In the genomic region with DNA sequence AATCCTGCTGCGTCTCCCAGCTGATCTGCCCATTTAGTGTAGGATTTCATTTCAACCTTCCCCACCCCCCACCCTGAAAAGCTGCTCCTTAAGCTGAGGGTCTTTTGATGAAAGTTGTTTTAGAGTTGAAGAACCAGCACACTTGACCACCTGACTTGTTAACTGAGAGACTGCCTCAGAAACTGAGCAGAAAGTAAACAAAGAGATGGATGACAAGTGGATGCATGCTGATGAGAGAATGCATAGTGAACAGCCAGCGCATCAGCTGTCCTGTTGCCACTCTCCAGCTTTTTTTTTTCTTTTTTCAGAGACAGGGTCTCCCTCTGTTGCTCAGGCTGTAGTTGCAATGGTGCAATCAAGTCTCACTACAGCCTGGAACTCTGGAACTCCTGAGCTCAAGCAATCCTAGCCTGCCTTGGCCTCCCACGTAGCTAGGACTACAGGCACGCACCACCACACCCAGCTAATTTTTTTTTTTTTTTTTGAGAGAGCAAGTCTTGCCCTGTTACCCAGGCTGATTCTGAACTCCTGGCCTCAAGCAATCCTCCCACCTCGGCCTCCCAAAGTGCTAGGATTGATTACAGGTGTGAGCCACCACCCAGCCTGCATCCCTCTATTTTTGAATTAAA, we compare ENCODE assay signal across 33 cellular contexts. TPM values are rescaled to one million over a fixed set of nuclear protein-coding genes. Genes with fewer than 3 reads are reported as not detected.
DNase-seq lines count a peak whose midpoint lies in the region; TF ChIP-seq lines count a peak whose summit lies in the region.
"Had no signal": no experiment of that assay in that cellular context is flagged by ENCODE, and none has a peak within 500 bp of the region (broad histone marks: within the 10 kb centered on the region; RNA-seq: fewer than 3 reads in every experiment).

No MANE protein-coding gene starts in this region.

- peaks cover 9% of the 10 kb centered on the region for H3K27me3 Mint-ChIP-seq in neural crest cell (ENCODE audit: low read depth)
- H3K27me3 Mint-ChIP-seq: effector memory CD8-positive, alpha-beta T cell; natural killer cell treated with Interleukin-12 subunit alpha and Interleukin-12 subunit beta and Interleukin-15 and Interleukin-18, amount 100 ng/mL, for 72 hours had no signal

- DNase-seq in NCI-H1092 treated with DMSO at 0.1 percent for 48 hours (lab: John Stamatoyannopoulos, UW) (peak; percentile 20), NCI-H1092 (lab: John Stamatoyannopoulos, UW) (no peak), NCI-H1417 (lab: John Stamatoyannopoulos, UW) (peak; percentile 45 to 89 (median 75)), NCI-H748 (lab: John Stamatoyannopoulos, UW; ENCODE audit: unreplicated experiment) (peak; percentile 61), neural crest cell (ENCODE audit: low read depth, low spot score) (no peak), DMS153 (lab: John Stamatoyannopoulos, UW) (no peak)
- no peak for DNase-seq in activated CD4-positive, alpha-beta T cell treated with anti-CD3 and anti-CD28 coated beads for 4 hours
- no peak for DNase-seq in stimulated activated CD4-positive, alpha-beta T cell treated with anti-CD3 and anti-CD28 coated beads, Interleukin-2, amount 100 ng/mL, for 24 hours
- DNase-seq: activated CD4-positive, alpha-beta T cell treated with anti-CD3 and anti-CD28 coated beads, Interleukin-2, amount 50 U/mL, for 1 hour; activated gamma-delta T cell treated with Interleukin-2 at 50 U/mL for 16 hours; activated naive CD8-positive, alpha-beta T cell treated with anti-CD3 and anti-CD28 coated beads, Interleukin-2, amount 10 ng/mL, durations not matched to agents 7 days and 5 days; activated T-cell treated with anti-CD3 and anti-CD28 coated beads, Interleukin-2, amount 50 U/mL, for 4 hours; Caco-2; caudate nucleus; cortex of kidney; effector memory CD8-positive, alpha-beta T cell; EL; immature natural killer cell; left colon; mammary epithelial cell; mucosa of descending colon; NCI-H1694 treated with DMSO at 0.1 percent for 48 hours; NCI-H446; OCI-M1; retina; small intestine; stimulated activated naive CD4-positive, alpha-beta T cell had no signal

- TF ChIP-seq CTCF in neural crest cell (conservative IDR thresholded peaks at IDR 0.05): no peak

- no peaks in the 10 kb centered on the region for H3K36me3 Mint-ChIP-seq in neural crest cell (ENCODE audit: low read depth)
- H3K36me3 Mint-ChIP-seq: natural killer cell treated with Interleukin-12 subunit alpha and Interleukin-12 subunit beta and Interleukin-15 and Interleukin-18, amount 100 ng/mL, for 72 hours had no signal

- H3K4me1 Mint-ChIP-seq in neural crest cell: peaks cover 26% of the 10 kb centered on the region
- H3K4me1 Mint-ChIP-seq: immature natural killer cell had no signal

- H3K4me3 Mint-ChIP-seq in neural crest cell: peak overlapping the region; percentile 73
- H3K4me3 Mint-ChIP-seq: activated naive CD8-positive, alpha-beta T cell treated with anti-CD3 and anti-CD28 coated beads, Interleukin-2, amount 10 ng/mL, durations not matched to agents 7 days and 5 days; activated T-cell treated with anti-CD3 and anti-CD28 coated beads, Interleukin-2, amount 50 U/mL, for 4 hours; CD14-positive monocyte; effector memory CD8-positive, alpha-beta T cell; immature natural killer cell; natural killer cell treated with Interleukin-12 subunit alpha and Interleukin-12 subunit beta and Interleukin-15 and Interleukin-18, amount 100 ng/mL, for 72 hours; WTC11 had no signal

- H3K9me3 Mint-ChIP-seq in neural crest cell: no peaks in the 10 kb centered on the region
- H3K9me3 Mint-ChIP-seq: activated naive CD8-positive, alpha-beta T cell treated with anti-CD3 and anti-CD28 coated beads, Interleukin-2, amount 10 ng/mL, durations not matched to agents 7 days and 5 days; activated T-cell treated with anti-CD3 and anti-CD28 coated beads, Interleukin-2, amount 50 U/mL, for 4 hours; effector memory CD8-positive, alpha-beta T cell; immature natural killer cell; natural killer cell treated with Interleukin-12 subunit alpha and Interleukin-12 subunit beta and Interleukin-15 and Interleukin-18, amount 100 ng/mL, for 72 hours; WTC11 had no signal

- no peak overlapping the region for H3K27ac Mint-ChIP-seq in neural crest cell (ENCODE audit: unreplicated experiment)
- H3K27ac Mint-ChIP-seq: activated naive CD8-positive, alpha-beta T cell treated with anti-CD3 and anti-CD28 coated beads, Interleukin-2, amount 10 ng/mL, durations not matched to agents 7 days and 5 days; CD14-positive monocyte; effector memory CD8-positive, alpha-beta T cell; natural killer cell treated with Interleukin-12 subunit alpha and Interleukin-12 subunit beta and Interleukin-15 and Interleukin-18, amount 100 ng/mL, for 72 hours; WTC11 had no signal

RNA-seq across cellular contexts. Expression of a gene that starts 9.5 kb away (rescaled TPM):
- 1,717 and 1,733 TPM in 2 replicates for total RNA-seq in neural crest cell

RNA-seq across cellular contexts. Expression of a gene that starts 19.2 kb away (rescaled TPM):
- total RNA-seq in neural crest cell: 18.0 and 19.2 TPM in 2 replicates

RNA-seq across cellular contexts. Expression of a gene that starts 25.5 kb away (rescaled TPM):
- 18.8 and 20.4 TPM in 2 replicates for total RNA-seq in neural crest cell

RNA-seq across cellular contexts. Expression of a gene that starts 35.0 kb away (rescaled TPM):
- not detected in 2 replicates for total RNA-seq in neural crest cell
- total RNA-seq: A172; activated naive CD8-positive, alpha-beta T cell treated with anti-CD3 and anti-CD28 coated beads, Interleukin-2, amount 10 ng/mL, durations not matched to agents 7 days and 5 days; activated T-cell treated with anti-CD3 and anti-CD28 coated beads, Interleukin-2, amount 50 U/mL, for 4 hours; ascending aorta; Caco-2; left colon; mammary epithelial cell; mucosa of descending colon; natural killer cell treated with Interleukin-12 subunit alpha and Interleukin-12 subunit beta and Interleukin-15 and Interleukin-18, amount 100 ng/mL, for 72 hours; SK-MEL-5 had no signal

Comparison
In these comparisons a context has a peak if more than half of its experiments do, and no peak if none do; other contexts are left out.
1. DNase-seq: peak in NCI-H1092 treated with DMSO at 0.1 percent for 48 hours (single experiment), NCI-H1417 (3 of 3) and NCI-H748 (single experiment); none in NCI-H1092 (single experiment), neural crest cell (single experiment), activated CD4-positive, alpha-beta T cell treated with anti-CD3 and anti-CD28 coated beads for 4 hours (0 of 2), stimulated activated CD4-positive, alpha-beta T cell treated with anti-CD3 and anti-CD28 coated beads, Interleukin-2, amount 100 ng/mL, for 24 hours (0 of 2) and DMS153 (single experiment).